In genomic region chr5:61600141-61600480, GRCh38 we compare ENCODE assay signal across 22 cellular contexts.
"Had no signal": no experiment of that assay in that cellular context is flagged by ENCODE, and none has a peak within 500 bp of the region (broad histone marks: within the 10 kb centered on the region; RNA-seq: fewer than 3 reads in every experiment).

No MANE protein-coding gene starts in this region.

- H3K9me3 Mint-ChIP-seq: activated CD4-positive, alpha-beta T cell treated with anti-CD3 and anti-CD28 coated beads, Interleukin-2, amount 10 ng/mL, durations not matched to agents 7 days and 5 days; activated CD8-positive, alpha-beta T cell treated with anti-CD3 and anti-CD28 coated beads for 36 hours; activated naive CD4-positive, alpha-beta T cell treated with anti-CD3 and anti-CD28 coated beads, Interleukin-2, amount 10 ng/mL, durations not matched to agents 7 days and 5 days; immature natural killer cell; stimulated activated effector memory CD8-positive, alpha-beta T cell treated with anti-CD3 and anti-CD28 coated beads, Interleukin-12 subunit alpha, Interleukin-12 subunit beta, amount 100 ng/mL, for 72 hours; stimulated activated naive CD8-positive, alpha-beta T cell treated with anti-CD3 and anti-CD28 coated beads, Interleukin-15, amount 100 ng/mL, for 72 hours had no signal

- H3K4me3 Mint-ChIP-seq: activated CD4-positive, alpha-beta T cell treated with anti-CD3 and anti-CD28 coated beads, Interleukin-2, amount 10 ng/mL, durations not matched to agents 7 days and 5 days; activated CD8-positive, alpha-beta memory T cell treated with anti-CD3 and anti-CD28 coated beads, Interleukin-2, amount 10 ng/mL, durations not matched to agents 7 days and 5 days; activated CD8-positive, alpha-beta T cell treated with anti-CD3 and anti-CD28 coated beads for 36 hours; activated naive CD4-positive, alpha-beta T cell treated with anti-CD3 and anti-CD28 coated beads, Interleukin-2, amount 10 ng/mL, durations not matched to agents 7 days and 5 days; immature natural killer cell; naive thymus-derived CD8-positive, alpha-beta T cell; stimulated activated effector memory CD8-positive, alpha-beta T cell treated with anti-CD3 and anti-CD28 coated beads, Interleukin-12 subunit alpha, Interleukin-12 subunit beta, amount 100 ng/mL, for 72 hours; stimulated activated naive CD8-positive, alpha-beta T cell treated with anti-CD3 and anti-CD28 coated beads, Interleukin-15, amount 100 ng/mL, for 72 hours had no signal

- H3K36me3 ChIP-seq: lower lobe of right lung, pancreas, suprapubic skin, tibial nerve had no signal

- H3K4me3 ChIP-seq: lower lobe of right lung, pancreas, suprapubic skin, tibial nerve had no signal

- H3K4me1 Mint-ChIP-seq: activated CD4-positive, alpha-beta T cell treated with anti-CD3 and anti-CD28 coated beads, Interleukin-2, amount 10 ng/mL, durations not matched to agents 7 days and 5 days; activated CD8-positive, alpha-beta memory T cell treated with anti-CD3 and anti-CD28 coated beads, Interleukin-2, amount 10 ng/mL, durations not matched to agents 7 days and 5 days; activated naive CD4-positive, alpha-beta T cell treated with anti-CD3 and anti-CD28 coated beads, Interleukin-2, amount 10 ng/mL, durations not matched to agents 7 days and 5 days; immature natural killer cell; stimulated activated effector memory CD8-positive, alpha-beta T cell treated with anti-CD3 and anti-CD28 coated beads, Interleukin-12 subunit alpha, Interleukin-12 subunit beta, amount 100 ng/mL, for 72 hours; stimulated activated naive CD8-positive, alpha-beta T cell treated with anti-CD3 and anti-CD28 coated beads, Interleukin-15, amount 100 ng/mL, for 72 hours had no signal

- H3K27me3 ChIP-seq: pancreas, suprapubic skin, tibial nerve had no signal

- H3K9me3 ChIP-seq: lower lobe of right lung, pancreas, suprapubic skin, tibial nerve had no signal

- DNase-seq: activated CD4-positive, alpha-beta T cell treated with anti-CD3 and anti-CD28 coated beads, Interleukin-2, amount 10 ng/mL, durations not matched to agents 7 days and 5 days; activated CD4-positive, CD25-positive, alpha-beta regulatory T cell treated with anti-CD3 and anti-CD28 coated beads, Interleukin-2, amount 50 U/mL, for 72 hours; activated CD8-positive, alpha-beta memory T cell treated with anti-CD3 and anti-CD28 coated beads, Interleukin-2, amount 10 ng/mL, durations not matched to agents 7 days and 5 days; activated CD8-positive, alpha-beta T cell treated with anti-CD3 and anti-CD28 coated beads for 36 hours; activated effector memory CD4-positive, alpha-beta T cell treated with anti-CD3 and anti-CD28 coated beads, Interleukin-2, amount 50 U/mL, for 16 hours; activated naive CD4-positive, alpha-beta T cell treated with anti-CD3 and anti-CD28 coated beads, Interleukin-2, amount 10 ng/mL, durations not matched to agents 7 days and 5 days; activated T-cell treated with anti-CD3 and anti-CD28 coated beads for 4 hours; amygdala; caudate nucleus; dermis blood vessel endothelial cell; effector memory CD4-positive, alpha-beta T cell; foreskin keratinocyte; immature natural killer cell; lower lobe of right lung; naive thymus-derived CD8-positive, alpha-beta T cell; stimulated activated CD4-positive, alpha-beta T cell treated with anti-CD3 and anti-CD28 coated beads, Interleukin-1b, Interleukin-23, amount 100 ng/mL, for 48 hours; stimulated activated naive CD8-positive, alpha-beta T cell treated with anti-CD3 and anti-CD28 coated beads, Interleukin-15, amount 100 ng/mL, for 72 hours had no signal

- H3K36me3 Mint-ChIP-seq: activated CD8-positive, alpha-beta memory T cell treated with anti-CD3 and anti-CD28 coated beads, Interleukin-2, amount 10 ng/mL, durations not matched to agents 7 days and 5 days; activated naive CD4-positive, alpha-beta T cell treated with anti-CD3 and anti-CD28 coated beads, Interleukin-2, amount 10 ng/mL, durations not matched to agents 7 days and 5 days; immature natural killer cell; naive thymus-derived CD8-positive, alpha-beta T cell; stimulated activated effector memory CD8-positive, alpha-beta T cell treated with anti-CD3 and anti-CD28 coated beads, Interleukin-12 subunit alpha, Interleukin-12 subunit beta, amount 100 ng/mL, for 72 hours had no signal

- FAIRE-seq: pancreas, urothelium cell line had no signal

- ATAC-seq: activated CD8-positive, alpha-beta memory T cell treated with anti-CD3 and anti-CD28 coated beads, Interleukin-2, amount 10 ng/mL, durations not matched to agents 7 days and 5 days; activated CD8-positive, alpha-beta T cell treated with anti-CD3 and anti-CD28 coated beads for 36 hours; foreskin keratinocyte; naive thymus-derived CD8-positive, alpha-beta T cell; stimulated activated effector memory CD8-positive, alpha-beta T cell treated with anti-CD3 and anti-CD28 coated beads, Interleukin-12 subunit alpha, Interleukin-12 subunit beta, amount 100 ng/mL, for 72 hours; stimulated activated naive CD8-positive, alpha-beta T cell treated with anti-CD3 and anti-CD28 coated beads, Interleukin-15, amount 100 ng/mL, for 72 hours had no signal

- H3K27ac Mint-ChIP-seq: activated CD4-positive, alpha-beta T cell treated with anti-CD3 and anti-CD28 coated beads, Interleukin-2, amount 10 ng/mL, durations not matched to agents 7 days and 5 days; activated CD8-positive, alpha-beta memory T cell treated with anti-CD3 and anti-CD28 coated beads, Interleukin-2, amount 10 ng/mL, durations not matched to agents 7 days and 5 days; activated CD8-positive, alpha-beta T cell treated with anti-CD3 and anti-CD28 coated beads for 36 hours; activated naive CD4-positive, alpha-beta T cell treated with anti-CD3 and anti-CD28 coated beads, Interleukin-2, amount 10 ng/mL, durations not matched to agents 7 days and 5 days; immature natural killer cell; naive thymus-derived CD8-positive, alpha-beta T cell; stimulated activated effector memory CD8-positive, alpha-beta T cell treated with anti-CD3 and anti-CD28 coated beads, Interleukin-12 subunit alpha, Interleukin-12 subunit beta, amount 100 ng/mL, for 72 hours; stimulated activated naive CD8-positive, alpha-beta T cell treated with anti-CD3 and anti-CD28 coated beads, Interleukin-15, amount 100 ng/mL, for 72 hours had no signal

- H3K27ac ChIP-seq: foreskin keratinocyte, suprapubic skin had no signal
